In the genomic region with DNA sequence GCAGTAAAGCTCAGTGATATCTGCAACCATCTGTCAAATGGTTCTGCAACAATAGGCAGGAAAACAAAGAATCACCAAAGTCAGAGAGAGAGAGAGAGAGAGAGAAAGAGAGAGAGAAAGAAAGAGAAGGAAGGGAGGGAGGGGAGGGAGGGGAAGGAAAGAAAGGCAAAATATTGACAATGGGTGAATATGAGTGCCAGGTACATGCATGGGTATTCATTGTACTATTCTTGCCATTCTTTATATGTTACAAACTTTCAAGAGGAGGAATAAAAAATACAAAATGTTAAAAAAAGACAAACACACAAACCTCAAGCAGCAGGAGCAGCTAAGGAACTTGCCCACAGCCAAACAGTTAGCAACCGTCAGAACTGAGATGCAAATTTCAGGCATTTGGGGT, we compare ENCODE assay signal across 20 cellular contexts.
"Had no signal": no experiment of that assay in that cellular context is flagged by ENCODE, and none has a peak within 500 bp of the region (broad histone marks: within the 10 kb centered on the region; RNA-seq: fewer than 3 reads in every experiment).

No MANE protein-coding gene starts in this region.

- H3K27me3 Mint-ChIP-seq: activated CD4-positive, alpha-beta T cell treated with anti-CD3 and anti-CD28 coated beads, Interleukin-2, amount 10 ng/mL, durations not matched to agents 7 days and 5 days; activated naive CD8-positive, alpha-beta T cell treated with anti-CD3 and anti-CD28 coated beads, Interleukin-2, amount 50 U/mL, for 24 hours; brain had no signal

- H3K4me1 Mint-ChIP-seq: activated CD4-positive, alpha-beta T cell treated with anti-CD3 and anti-CD28 coated beads, Interleukin-2, amount 10 ng/mL, durations not matched to agents 7 days and 5 days; activated CD8-positive, alpha-beta memory T cell treated with anti-CD3 and anti-CD28 coated beads, Interleukin-2, amount 10 ng/mL, durations not matched to agents 7 days and 5 days; immature natural killer cell; naive B cell had no signal

- H3K36me3 Mint-ChIP-seq: activated CD8-positive, alpha-beta memory T cell treated with anti-CD3 and anti-CD28 coated beads, Interleukin-2, amount 10 ng/mL, durations not matched to agents 7 days and 5 days; immature natural killer cell had no signal

- DNase-seq: activated CD4-positive, alpha-beta T cell treated with anti-CD3 and anti-CD28 coated beads, Interleukin-2, amount 10 ng/mL, durations not matched to agents 7 days and 5 days; activated CD8-positive, alpha-beta memory T cell treated with anti-CD3 and anti-CD28 coated beads, Interleukin-2, amount 10 ng/mL, durations not matched to agents 7 days and 5 days; activated CD8-positive, alpha-beta T cell treated with anti-CD3 and anti-CD28 coated beads for 36 hours; activated gamma-delta T cell; activated naive CD4-positive, alpha-beta T cell treated with anti-CD3 and anti-CD28 coated beads, Interleukin-2, amount 50 U/mL, for 16 hours; activated naive CD8-positive, alpha-beta T cell treated with anti-CD3 and anti-CD28 coated beads, Interleukin-2, amount 50 U/mL, for 24 hours; activated T-cell treated with anti-CD3 and anti-CD28 coated beads for 4 hours; caudate nucleus; dermis blood vessel endothelial cell; effector memory CD4-positive, alpha-beta T cell; foreskin melanocyte; immature natural killer cell; lower lobe of right lung; naive B cell; pancreas; stimulated activated CD4-positive, alpha-beta T cell treated with anti-CD3 and anti-CD28 coated beads, Interleukin-4, amount 100 ng/mL, for 1 hour; stimulated activated naive CD4-positive, alpha-beta T cell; upper lobe of left lung had no signal

- H3K4me3 Mint-ChIP-seq: activated CD4-positive, alpha-beta T cell treated with anti-CD3 and anti-CD28 coated beads, Interleukin-2, amount 10 ng/mL, durations not matched to agents 7 days and 5 days; activated CD8-positive, alpha-beta memory T cell treated with anti-CD3 and anti-CD28 coated beads, Interleukin-2, amount 10 ng/mL, durations not matched to agents 7 days and 5 days; activated CD8-positive, alpha-beta T cell treated with anti-CD3 and anti-CD28 coated beads for 36 hours; activated naive CD8-positive, alpha-beta T cell treated with anti-CD3 and anti-CD28 coated beads, Interleukin-2, amount 50 U/mL, for 24 hours; brain; immature natural killer cell; naive B cell; T-helper 1 cell treated with Interleukin-12 subunit alpha and Interleukin-12 subunit beta and Interleukin-4 antibody, amounts not matched to agents 30 μg/mL and 1 μg/mL, for 36 hours had no signal

- H3K27ac Mint-ChIP-seq: activated CD4-positive, alpha-beta T cell treated with anti-CD3 and anti-CD28 coated beads, Interleukin-2, amount 10 ng/mL, durations not matched to agents 7 days and 5 days; activated CD8-positive, alpha-beta memory T cell treated with anti-CD3 and anti-CD28 coated beads, Interleukin-2, amount 10 ng/mL, durations not matched to agents 7 days and 5 days; activated CD8-positive, alpha-beta T cell treated with anti-CD3 and anti-CD28 coated beads for 36 hours; activated naive CD8-positive, alpha-beta T cell treated with anti-CD3 and anti-CD28 coated beads, Interleukin-2, amount 50 U/mL, for 24 hours; immature natural killer cell; T-helper 1 cell treated with Interleukin-12 subunit alpha and Interleukin-12 subunit beta and Interleukin-4 antibody, amounts not matched to agents 30 μg/mL and 1 μg/mL, for 36 hours had no signal
